In the genomic region with DNA sequence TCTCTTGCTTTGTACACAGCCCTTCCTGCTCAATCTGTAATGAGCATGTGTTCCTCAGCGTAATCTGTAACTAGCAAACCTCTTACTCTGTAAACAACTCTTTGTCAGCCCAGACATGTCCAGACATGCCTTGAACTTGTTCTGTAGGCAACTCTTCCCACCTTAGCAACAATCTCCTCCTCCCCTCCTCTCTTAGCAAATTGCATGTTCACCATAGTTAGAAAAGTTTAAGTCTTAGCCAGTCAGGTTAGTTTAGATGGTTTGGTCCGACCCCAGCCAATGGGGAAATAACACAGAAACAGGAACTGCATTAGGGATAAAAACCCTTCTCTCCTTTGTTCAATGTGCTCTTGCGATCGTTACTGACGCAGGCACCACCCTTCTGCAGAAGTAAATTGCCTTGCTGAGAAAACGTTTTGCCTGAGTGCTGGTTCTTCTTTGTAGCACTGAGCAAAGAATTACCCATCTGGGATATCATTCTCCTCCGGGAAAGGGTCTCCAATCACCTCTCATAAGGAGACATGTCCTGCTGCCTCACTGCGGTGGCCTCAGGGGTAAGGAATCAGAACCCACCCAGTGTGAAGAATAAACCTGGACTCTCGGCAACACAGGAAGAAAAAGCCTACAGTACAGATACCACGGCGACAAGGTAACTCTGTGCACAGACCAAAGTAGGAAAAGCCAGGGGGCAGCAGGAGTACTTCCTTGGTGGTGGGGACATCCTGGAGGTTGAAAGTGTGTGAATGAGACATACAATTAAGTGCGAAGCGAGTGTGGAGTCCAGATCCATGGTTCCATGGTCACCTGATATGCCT, we compare ENCODE assay signal across 1 cellular context.
TF ChIP-seq lines count a peak whose summit lies in the region.

No MANE protein-coding gene starts in this region.

TF ChIP-seq in endothelial cell of umbilical vein, 7 proteins besides CTCF, POLR2A, EP300 and RAD21:
- TF ChIP-seq MYC (IDR thresholded peaks at IDR 0.05; ENCODE audit: low read depth, low read length), result no peak
- TF ChIP-seq FOS (IDR thresholded peaks at IDR 0.05; ENCODE audit: borderline replicate concordance, insufficient read depth, low read length), result no peak
- TF ChIP-seq POLR2AphosphoS5 (IDR thresholded peaks at IDR 0.05; ENCODE audit: insufficient read depth, low read depth, low read length), result no peak
- no peak for TF ChIP-seq JUN (IDR thresholded peaks at IDR 0.05; ENCODE audit: borderline replicate concordance, insufficient read depth, insufficient read length, low read depth)
- TF ChIP-seq GATA2 (IDR thresholded peaks at IDR 0.05; ENCODE audit: insufficient read depth, insufficient read length, low read depth, low read length), result no peak
- TF ChIP-seq, protein P1, sequence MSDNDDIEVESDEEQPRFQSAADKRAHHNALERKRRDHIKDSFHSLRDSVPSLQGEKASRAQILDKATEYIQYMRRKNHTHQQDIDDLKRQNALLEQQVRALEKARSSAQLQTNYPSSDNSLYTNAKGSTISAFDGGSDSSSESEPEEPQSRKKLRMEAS (IDR thresholded peaks at IDR 0.05; ENCODE audit: insufficient read depth, insufficient read length), result no peak
- no peak for TF ChIP-seq EZH2 (IDR thresholded peaks at IDR 0.05; ENCODE audit: borderline replicate concordance, low read depth, low read length, severe bottlenecking)
